In the genomic region with DNA sequence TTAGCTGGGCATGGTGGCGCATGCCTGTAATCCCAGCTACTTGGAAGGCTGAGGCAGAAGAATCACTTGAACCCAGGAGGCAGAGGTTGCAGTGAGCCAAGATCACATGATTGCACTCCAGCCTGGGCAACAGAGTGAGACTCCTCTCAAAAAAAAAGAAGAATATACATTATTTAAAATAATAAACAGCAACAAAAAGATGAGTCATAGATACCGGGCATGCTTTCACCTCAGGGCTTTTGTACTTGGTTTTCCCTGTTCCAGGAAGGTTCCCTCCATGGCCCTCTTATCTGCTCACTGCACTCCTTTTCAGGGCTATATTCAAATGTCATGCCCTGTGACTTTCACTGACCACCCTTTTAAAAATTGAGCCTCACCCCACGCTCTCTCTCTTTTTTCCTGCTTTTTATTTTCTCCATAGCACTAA, we compare ENCODE assay signal across 1 cellular context.
TF ChIP-seq lines count a peak whose summit lies in the region.

No MANE protein-coding gene starts in this region.

TF ChIP-seq in IMR-90, 13 proteins besides CTCF, POLR2A, EP300 and RAD21:
- peak; percentile 59 for TF ChIP-seq FOS (IDR thresholded peaks at IDR 0.05; ENCODE audit: low read depth, low read length)
